In genomic region chr17:30188211-30188939, GRCh38 we compare ENCODE assay signal across 1 cellular context.
TF ChIP-seq lines count a peak whose summit lies in the region.

No MANE protein-coding gene starts in this region.

TF ChIP-seq in GM23338, 12 proteins besides CTCF, POLR2A, EP300 and RAD21 (continued from another document):
- TF ChIP-seq, protein P1, sequence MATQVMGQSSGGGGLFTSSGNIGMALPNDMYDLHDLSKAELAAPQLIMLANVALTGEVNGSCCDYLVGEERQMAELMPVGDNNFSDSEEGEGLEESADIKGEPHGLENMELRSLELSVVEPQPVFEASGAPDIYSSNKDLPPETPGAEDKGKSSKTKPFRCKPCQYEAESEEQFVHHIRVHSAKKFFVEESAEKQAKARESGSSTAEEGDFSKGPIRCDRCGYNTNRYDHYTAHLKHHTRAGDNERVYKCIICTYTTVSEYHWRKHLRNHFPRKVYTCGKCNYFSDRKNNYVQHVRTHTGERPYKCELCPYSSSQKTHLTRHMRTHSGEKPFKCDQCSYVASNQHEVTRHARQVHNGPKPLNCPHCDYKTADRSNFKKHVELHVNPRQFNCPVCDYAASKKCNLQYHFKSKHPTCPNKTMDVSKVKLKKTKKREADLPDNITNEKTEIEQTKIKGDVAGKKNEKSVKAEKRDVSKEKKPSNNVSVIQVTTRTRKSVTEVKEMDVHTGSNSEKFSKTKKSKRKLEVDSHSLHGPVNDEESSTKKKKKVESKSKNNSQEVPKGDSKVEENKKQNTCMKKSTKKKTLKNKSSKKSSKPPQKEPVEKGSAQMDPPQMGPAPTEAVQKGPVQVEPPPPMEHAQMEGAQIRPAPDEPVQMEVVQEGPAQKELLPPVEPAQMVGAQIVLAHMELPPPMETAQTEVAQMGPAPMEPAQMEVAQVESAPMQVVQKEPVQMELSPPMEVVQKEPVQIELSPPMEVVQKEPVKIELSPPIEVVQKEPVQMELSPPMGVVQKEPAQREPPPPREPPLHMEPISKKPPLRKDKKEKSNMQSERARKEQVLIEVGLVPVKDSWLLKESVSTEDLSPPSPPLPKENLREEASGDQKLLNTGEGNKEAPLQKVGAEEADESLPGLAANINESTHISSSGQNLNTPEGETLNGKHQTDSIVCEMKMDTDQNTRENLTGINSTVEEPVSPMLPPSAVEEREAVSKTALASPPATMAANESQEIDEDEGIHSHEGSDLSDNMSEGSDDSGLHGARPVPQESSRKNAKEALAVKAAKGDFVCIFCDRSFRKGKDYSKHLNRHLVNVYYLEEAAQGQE (IDR thresholded peaks at IDR 0.05; ENCODE audit: unreplicated experiment): no peak
- TF ChIP-seq EZH2 (IDR thresholded peaks at IDR 0.05; ENCODE audit: low read depth, unreplicated experiment) (no peak), JUNB (IDR thresholded peaks at IDR 0.05; ENCODE audit: unreplicated experiment) (no peak), STAT1 (IDR thresholded peaks at IDR 0.05; ENCODE audit: unreplicated experiment) (no peak), ZNF331 (CRISPR knock-in tag; IDR thresholded peaks at IDR 0.05; ENCODE audit: low read depth) (no peak), POLR2AphosphoS5 (IDR thresholded peaks at IDR 0.05; ENCODE audit: low read depth) (no peak)
- TF ChIP-seq, protein P2, sequence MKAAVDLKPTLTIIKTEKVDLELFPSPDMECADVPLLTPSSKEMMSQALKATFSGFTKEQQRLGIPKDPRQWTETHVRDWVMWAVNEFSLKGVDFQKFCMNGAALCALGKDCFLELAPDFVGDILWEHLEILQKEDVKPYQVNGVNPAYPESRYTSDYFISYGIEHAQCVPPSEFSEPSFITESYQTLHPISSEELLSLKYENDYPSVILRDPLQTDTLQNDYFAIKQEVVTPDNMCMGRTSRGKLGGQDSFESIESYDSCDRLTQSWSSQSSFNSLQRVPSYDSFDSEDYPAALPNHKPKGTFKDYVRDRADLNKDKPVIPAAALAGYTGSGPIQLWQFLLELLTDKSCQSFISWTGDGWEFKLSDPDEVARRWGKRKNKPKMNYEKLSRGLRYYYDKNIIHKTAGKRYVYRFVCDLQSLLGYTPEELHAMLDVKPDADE (IDR thresholded peaks at IDR 0.05): no peak
